ENCODE assay signal across 20 cellular contexts in genomic region chr11:120188831-120189455, GRCh38. TPM values are rescaled to one million over a fixed set of nuclear protein-coding genes. Genes with fewer than 3 reads are reported as not detected.
DNase-seq lines count a peak whose midpoint lies in the region; ATAC-seq and TF ChIP-seq lines count a peak whose summit lies in the region.
"Had no signal": no experiment of that assay in that cellular context is flagged by ENCODE, and none has a peak within 500 bp of the region (broad histone marks: within the 10 kb centered on the region; RNA-seq: fewer than 3 reads in every experiment).

No MANE protein-coding gene starts in this region.

- H3K27ac ChIP-seq in gastroesophageal sphincter (peak overlapping the region in 3 of 4 donors; percentile 76 to 80 (median 79)), ovary (peak overlapping the region in 1 of 2 donors; percentile 82), upper lobe of right lung (no peak overlapping the region), RWPE1 (no peak overlapping the region)
- H3K27ac ChIP-seq: left lung had no signal

- H3K4me1 ChIP-seq in gastroesophageal sphincter: peaks cover 0 to 54% (median 24%) of the 10 kb centered on the region in 3 donors
- peaks cover 45% of the 10 kb centered on the region for H3K4me1 ChIP-seq in ovary (ENCODE audit: insufficient read depth)
- peaks cover 7% of the 10 kb centered on the region for H3K4me1 ChIP-seq in upper lobe of right lung

- DNase-seq in ovary (peak in 3 of 5 donors; percentile 11 to 15 (median 13)), upper lobe of right lung (peak; percentile 27), RWPE1 (ENCODE audit: low spot score) (no peak), NCI-H2227 treated with DMSO at 0.1 percent for 48 hours (lab: John Stamatoyannopoulos, UW) (no peak), WTC11 (ENCODE audit: low spot score) (no peak)
- DNase-seq: activated CD8-positive, alpha-beta T cell treated with anti-CD3 and anti-CD28 coated beads, Interleukin-2, amount 10 ng/mL, durations not matched to agents 7 days and 5 days; activated effector memory CD4-positive, alpha-beta T cell treated with anti-CD3 and anti-CD28 coated beads, Interleukin-2, amount 50 U/mL, for 16 hours; activated naive CD8-positive, alpha-beta T cell treated with anti-CD3 and anti-CD28 coated beads, Interleukin-2, amount 10 ng/mL, durations not matched to agents 7 days and 5 days; CD8-positive, alpha-beta memory T cell; DMS153; effector memory CD4-positive, alpha-beta T cell; erythroblast; foreskin fibroblast; Karpas-422; NCI-H187 had no signal

- intact Hi-C loops in ovary (cut with DNase I) (no loop called here), upper lobe of right lung (cut with DNase I) (no loop called here)

- TF ChIP-seq EP300 in gastroesophageal sphincter (IDR thresholded peaks at IDR 0.05) (no peak), ovary (IDR thresholded peaks at IDR 0.05) (no peak)

- H3K4me3 ChIP-seq in gastroesophageal sphincter: no peak overlapping the region
- no peak overlapping the region for H3K4me3 ChIP-seq in ovary
- no peak overlapping the region for H3K4me3 ChIP-seq in upper lobe of right lung
- H3K4me3 ChIP-seq: left lung had no signal

- no peak for ATAC-seq in gastroesophageal sphincter
- ATAC-seq in upper lobe of right lung: no peak
- ATAC-seq in WTC11: no peak
- ATAC-seq: activated CD8-positive, alpha-beta T cell treated with anti-CD3 and anti-CD28 coated beads, Interleukin-2, amount 10 ng/mL, durations not matched to agents 7 days and 5 days; left lung; natural killer cell treated with Interleukin-12 subunit alpha and Interleukin-12 subunit beta and Interleukin-15 and Interleukin-18, amount 100 ng/mL, for 72 hours had no signal

- 83% methylated on average over 2 of the region's 4 CpGs; no CpG with 5 or more reads in 1 of the 2 donors for WGBS in gastroesophageal sphincter (ENCODE audit: low coverage in 1 of 2), 2 donors
- WGBS in ovary, 3 donors: 80 to 86% (median 83%) methylated on average over 4 of the region's 4 CpGs

- peak overlapping the region in 3 of 5 experiments; percentile 91 to 96 (median 93) for H3K27ac Mint-ChIP-seq in brain
- no peak overlapping the region for H3K27ac Mint-ChIP-seq in WTC11
- H3K27ac Mint-ChIP-seq: activated CD8-positive, alpha-beta T cell treated with anti-CD3 and anti-CD28 coated beads, Interleukin-2, amount 10 ng/mL, durations not matched to agents 7 days and 5 days; activated naive CD8-positive, alpha-beta T cell treated with anti-CD3 and anti-CD28 coated beads, Interleukin-2, amount 10 ng/mL, durations not matched to agents 7 days and 5 days; CD8-positive, alpha-beta memory T cell; natural killer cell treated with Interleukin-12 subunit alpha and Interleukin-12 subunit beta and Interleukin-15 and Interleukin-18, amount 100 ng/mL, for 72 hours; T-helper 1 cell treated with Interleukin-12 subunit alpha and Interleukin-12 subunit beta and Interleukin-4 antibody, amounts not matched to agents 30 μg/mL and 1 μg/mL, for 36 hours had no signal

- peaks cover 5% of the 10 kb centered on the region for H3K27me3 Mint-ChIP-seq in brain
- H3K27me3 Mint-ChIP-seq in WTC11 (ENCODE audit: low read depth): peaks cover 44% of the 10 kb centered on the region

- POLR2A ChIA-PET in RWPE1 (lab: Yijun Ruan, JAX; ENCODE audit: low non-redundant PET) (no interaction called here), WTC11 (lab: Charles Lee) (no interaction called here)

- H3K9me3 ChIP-seq in gastroesophageal sphincter (no peaks in the 10 kb centered on the region), ovary (no peaks in the 10 kb centered on the region), upper lobe of right lung (no peaks in the 10 kb centered on the region)
- H3K9me3 ChIP-seq: left lung had no signal

- no peak overlapping the region for H3K4me3 Mint-ChIP-seq in brain
- H3K4me3 Mint-ChIP-seq in WTC11: no peak overlapping the region
- H3K4me3 Mint-ChIP-seq: activated CD8-positive, alpha-beta T cell treated with anti-CD3 and anti-CD28 coated beads, Interleukin-2, amount 10 ng/mL, durations not matched to agents 7 days and 5 days; activated naive CD8-positive, alpha-beta T cell treated with anti-CD3 and anti-CD28 coated beads, Interleukin-2, amount 10 ng/mL, durations not matched to agents 7 days and 5 days; CD8-positive, alpha-beta memory T cell; natural killer cell treated with Interleukin-12 subunit alpha and Interleukin-12 subunit beta and Interleukin-15 and Interleukin-18, amount 100 ng/mL, for 72 hours; T-helper 1 cell treated with Interleukin-12 subunit alpha and Interleukin-12 subunit beta and Interleukin-4 antibody, amounts not matched to agents 30 μg/mL and 1 μg/mL, for 36 hours had no signal

- H3K9me3 Mint-ChIP-seq in brain (peaks cover 0 to 5% (median 0%) of the 10 kb centered on the region in 5 experiments), WTC11 (peaks cover 8% of the 10 kb centered on the region; the same call in 1 of the 2 replicates)
- H3K9me3 Mint-ChIP-seq: activated naive CD8-positive, alpha-beta T cell treated with anti-CD3 and anti-CD28 coated beads, Interleukin-2, amount 10 ng/mL, durations not matched to agents 7 days and 5 days; CD8-positive, alpha-beta memory T cell; natural killer cell treated with Interleukin-12 subunit alpha and Interleukin-12 subunit beta and Interleukin-15 and Interleukin-18, amount 100 ng/mL, for 72 hours; T-helper 1 cell treated with Interleukin-12 subunit alpha and Interleukin-12 subunit beta and Interleukin-4 antibody, amounts not matched to agents 30 μg/mL and 1 μg/mL, for 36 hours had no signal

- H3K4me1 Mint-ChIP-seq in brain: peaks cover 86% of the 10 kb centered on the region
- peaks cover 26% of the 10 kb centered on the region for H3K4me1 Mint-ChIP-seq in WTC11
- H3K4me1 Mint-ChIP-seq: activated naive CD8-positive, alpha-beta T cell treated with anti-CD3 and anti-CD28 coated beads, Interleukin-2, amount 10 ng/mL, durations not matched to agents 7 days and 5 days; CD8-positive, alpha-beta memory T cell had no signal

- H3K36me3 ChIP-seq in gastroesophageal sphincter (no peaks in the 10 kb centered on the region), ovary (no peaks in the 10 kb centered on the region), upper lobe of right lung (no peaks in the 10 kb centered on the region)
- H3K36me3 ChIP-seq: left lung had no signal

- TF ChIP-seq CTCF in brain (conservative IDR thresholded peaks at IDR 0.05) (no peak), gastroesophageal sphincter (IDR thresholded peaks at IDR 0.05) (no peak), ovary (IDR thresholded peaks at IDR 0.05) (no peak), upper lobe of right lung (IDR thresholded peaks at IDR 0.05) (no peak), RWPE1 (conservative IDR thresholded peaks at IDR 0.05; ENCODE audit: low read depth) (no peak), WTC11 (IDR thresholded peaks at IDR 0.05) (no peak)

- H3K27me3 ChIP-seq in gastroesophageal sphincter (peaks cover 10% of the 10 kb centered on the region), ovary (no peaks in the 10 kb centered on the region), upper lobe of right lung (no peaks in the 10 kb centered on the region)

- CTCF ChIA-PET in RWPE1 (lab: Yijun Ruan, JAX): no interaction called here
- CTCF ChIA-PET in WTC11 (lab: Charles Lee): interaction anchor here (11.0 kb wide), 1 partner anchor 8 kb away, joined by 109 read pairs; no protein-coding TSS in a partner anchor

- H3K36me3 Mint-ChIP-seq in brain: no peaks in the 10 kb centered on the region
- no peaks in the 10 kb centered on the region for H3K36me3 Mint-ChIP-seq in WTC11
- H3K36me3 Mint-ChIP-seq: activated naive CD8-positive, alpha-beta T cell treated with anti-CD3 and anti-CD28 coated beads, Interleukin-2, amount 10 ng/mL, durations not matched to agents 7 days and 5 days; CD8-positive, alpha-beta memory T cell; natural killer cell treated with Interleukin-12 subunit alpha and Interleukin-12 subunit beta and Interleukin-15 and Interleukin-18, amount 100 ng/mL, for 72 hours had no signal

- no peak for TF ChIP-seq POLR2A in gastroesophageal sphincter (IDR thresholded peaks at IDR 0.05)
- TF ChIP-seq POLR2A in ovary (IDR thresholded peaks at IDR 0.05): no peak

TF ChIP-seq in WTC11, 78 proteins besides CTCF, POLR2A, EP300 and RAD21 (continues in another document):
- no peak for TF ChIP-seq FOXK1 (CRISPR knock-in tag; IDR thresholded peaks at IDR 0.05)
- no peak for TF ChIP-seq TEAD1 (CRISPR knock-in tag; IDR thresholded peaks at IDR 0.05)
- no peak for TF ChIP-seq NR3C1 (CRISPR knock-in tag; conservative IDR thresholded peaks at IDR 0.05; ENCODE audit: low read depth)
- TF ChIP-seq SOX15 (CRISPR knock-in tag; IDR thresholded peaks at IDR 0.05): no peak
- TF ChIP-seq E2F5 (CRISPR knock-in tag; IDR thresholded peaks at IDR 0.05): no peak

RNA-seq across cellular contexts. Expression of gene OAF, which starts 21.9 kb away (rescaled TPM):
- polyA plus RNA-seq in brain (ENCODE audit: insufficient read depth, low read depth, low replicate concordance) (13.7 TPM), ovary (10 to 100 TPM; 38.1 to 44.1 TPM)
- total RNA-seq in gastroesophageal sphincter (100 to 1,000 TPM in 1 of 4 donors, 10 to 100 TPM in 3; 30.0 to 100 (median 42.4) TPM), ovary (100 to 1,000 TPM in 2 of 7 donors, 10 to 100 TPM in 5; 26.6 to 170 (median 66.5) TPM), upper lobe of right lung (19.8 TPM), WTC11 (2021) (3.2 to 5.6 TPM (median 4.2 TPM) in 3 replicates)

RNA-seq across cellular contexts. Expression of gene POU2F3, which starts 51.0 kb away (rescaled TPM):
- polyA plus RNA-seq in brain (ENCODE audit: insufficient read depth, low read depth, low replicate concordance) (0.58 TPM), ovary (under 1 TPM; 0.05 to 0.08 TPM)
- total RNA-seq in gastroesophageal sphincter (under 1 TPM in 2 of 4 donors, not detected in 2; 0.27 to 0.46 TPM), ovary (1 to 10 TPM in 1 of 7 donors, under 1 TPM in 4, not detected in 2; 0.20 to 1.0 (median 0.23) TPM), upper lobe of right lung (3.0 TPM), WTC11 (2021) (0.37 to 0.78 TPM (median 0.61 TPM) in 3 replicates)
- total RNA-seq: activated CD8-positive, alpha-beta T cell treated with anti-CD3 and anti-CD28 coated beads, Interleukin-2, amount 10 ng/mL, durations not matched to agents 7 days and 5 days; activated naive CD8-positive, alpha-beta T cell treated with anti-CD3 and anti-CD28 coated beads, Interleukin-2, amount 10 ng/mL, durations not matched to agents 7 days and 5 days; CD8-positive, alpha-beta memory T cell; natural killer cell treated with Interleukin-12 subunit alpha and Interleukin-12 subunit beta and Interleukin-15 and Interleukin-18, amount 100 ng/mL, for 72 hours had no signal
- polyA plus RNA-seq: CD8-positive, alpha-beta memory T cell had no signal

RNA-seq across cellular contexts. Expression of gene TRIM29, which starts 51.0 kb away (rescaled TPM):
- 2.5 TPM for polyA plus RNA-seq in brain (ENCODE audit: insufficient read depth, low read depth, low replicate concordance)
- 10 to 100 TPM in 1 of 4 donors, 1 to 10 TPM in 3; 1.2 to 34.6 (median 3.4) TPM for total RNA-seq in gastroesophageal sphincter
- 1 to 10 TPM in 6 of 7 donors, not detected in 1; 1.1 to 5.9 (median 1.6) TPM for total RNA-seq in ovary
- polyA plus RNA-seq in ovary: 1 to 10 TPM in 1 of 2 donors, under 1 TPM in 1; 0.11 to 1.0 TPM
- 3.4 TPM for total RNA-seq in upper lobe of right lung
- 0.11 to 0.39 TPM (median 0.27 TPM) in 3 replicates for total RNA-seq in WTC11 (2021)
- total RNA-seq: activated CD8-positive, alpha-beta T cell treated with anti-CD3 and anti-CD28 coated beads, Interleukin-2, amount 10 ng/mL, durations not matched to agents 7 days and 5 days; activated naive CD8-positive, alpha-beta T cell treated with anti-CD3 and anti-CD28 coated beads, Interleukin-2, amount 10 ng/mL, durations not matched to agents 7 days and 5 days; CD8-positive, alpha-beta memory T cell; natural killer cell treated with Interleukin-12 subunit alpha and Interleukin-12 subunit beta and Interleukin-15 and Interleukin-18, amount 100 ng/mL, for 72 hours had no signal
- polyA plus RNA-seq: CD8-positive, alpha-beta memory T cell had no signal

Comparison
In these comparisons a context has a peak if more than half of its experiments do, and no peak if none do; other contexts are left out.
1. H3K27ac ChIP-seq: peak in gastroesophageal sphincter (3 of 4); none in upper lobe of right lung (single experiment) and RWPE1 (single experiment).
2. DNase-seq: peak in ovary (3 of 5) and upper lobe of right lung (single experiment); none in RWPE1 (single experiment), NCI-H2227 treated with DMSO at 0.1 percent for 48 hours (single experiment) and WTC11 (single experiment).